In the genomic region with DNA sequence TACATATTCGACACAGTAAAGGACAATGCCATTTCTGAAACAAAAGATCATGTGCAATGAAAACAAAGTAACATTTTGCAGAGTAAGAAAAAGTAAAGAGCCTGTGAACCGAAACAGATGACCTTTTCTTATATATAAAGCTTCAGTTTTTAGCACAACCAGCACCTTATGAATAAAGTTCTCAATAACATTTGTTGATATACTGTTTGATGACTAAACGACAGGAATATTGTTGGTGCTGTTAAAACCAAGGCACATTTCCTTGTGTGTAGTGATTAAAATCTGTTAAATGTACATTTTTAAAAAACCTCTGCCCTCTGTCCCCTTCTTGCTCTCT, we compare ENCODE assay signal across 8 cellular contexts. TPM values are rescaled to one million over a fixed set of nuclear protein-coding genes. Genes with fewer than 3 reads are reported as not detected.
DNase-seq lines count a peak whose midpoint lies in the region; ATAC-seq, FAIRE-seq and TF ChIP-seq lines count a peak whose summit lies in the region.

No MANE protein-coding gene starts in this region.

- TF ChIP-seq POLR2A in endothelial cell of umbilical vein (IDR thresholded peaks at IDR 0.05; ENCODE audit: low read depth, low read length), result no peak

- H3K27me3 ChIP-seq in OCI-LY3 (ENCODE audit: low read depth, low read length) (no peaks in the 10 kb centered on the region), endothelial cell of umbilical vein (ENCODE audit: control insufficient read depth in 2 of 2, insufficient read depth in 2 of 2, low read length in 2 of 2) (peaks cover 0 to 4% of the 10 kb centered on the region in 2 experiments), pancreas (no peaks in the 10 kb centered on the region)

- H3K79me2 ChIP-seq in OCI-LY3 (ENCODE audit: low read length), result peaks cover 64% of the 10 kb centered on the region
- H3K79me2 ChIP-seq in endothelial cell of umbilical vein (ENCODE audit: control insufficient read depth, insufficient read depth, low read length), result peaks cover 62% of the 10 kb centered on the region

- DNase-seq in Daoy (ENCODE audit: low read depth), result peak; percentile 6
- DNase-seq in endothelial cell of umbilical vein (ENCODE audit: low read depth, low spot score), result no peak
- DNase-seq in pancreas, result no peak
- DNase-seq in D721Med (ENCODE audit: insufficient read length, low spot score), result no peak
- DNase-seq in activated gamma-delta T cell treated with Interleukin-2 at 50 U/mL for 16 hours, result no peak
- DNase-seq in pons (ENCODE audit: low spot score), result no peak
- no peak for DNase-seq in NCI-H510A treated with DMSO at 0.1 percent for 48 hours (lab: John Stamatoyannopoulos, UW)

- 19 to 22% methylated on average over 3 of the region's 3 CpGs for WGBS in pancreas, 2 donors

- CTCF ChIA-PET in endothelial cell of umbilical vein (lab: Charles Lee), result interaction anchor here (1.1 to 4.3 kb wide), 10 partner anchors 9 to 186 kb away, joined by 3 to 36 read pairs (median 6); no protein-coding TSS in a partner anchor

- ATAC-seq in pancreas, result no peak

- dilution Hi-C loops in endothelial cell of umbilical vein (cut with MboI; ENCODE audit: extremely low pct_ligation_motif_present, low sequenced_read_pairs), result no loop called here

- POLR2A ChIA-PET in endothelial cell of umbilical vein (lab: Charles Lee), result interaction anchor here (0.9 kb wide), 1 partner anchor 170 kb away, joined by 3 read pairs; no protein-coding TSS in a partner anchor

- intact Hi-C loops in endothelial cell of umbilical vein (cut with micrococcal nuclease) (loop anchor here (1.0 to 10.0 kb wide), 4 partner anchors 186 to 502 kb away; partner anchors contain the start of gene AFTPH), pancreas (cut with DNase I) (loop anchor here in 1 of 3 donors (10.0 kb wide), 1 partner anchor 88 kb away; no protein-coding TSS in a partner anchor)

- H3K4me3 ChIP-seq in OCI-LY3 (ENCODE audit: low read length), result peak overlapping the region; percentile 90
- peak overlapping the region; percentile 70 to 90 (median 83) for H3K4me3 ChIP-seq in endothelial cell of umbilical vein (replicated peaks in 1 of 3; ENCODE audit: insufficient read depth in 1 of 3, low read depth in 1 of 3, low read length in 3 of 3)
- H3K4me3 ChIP-seq in pancreas, result peak overlapping the region; percentile 78 to 97 (median 88)

- H4K20me1 ChIP-seq in OCI-LY3 (ENCODE audit: insufficient read depth, low read length) (peaks cover 42% of the 10 kb centered on the region), endothelial cell of umbilical vein (replicated peaks; ENCODE audit: control insufficient read depth, extremely low read depth, insufficient read depth, low read length) (no peaks in the 10 kb centered on the region)

- no peak for FAIRE-seq in endothelial cell of umbilical vein (lab: Jason Lieb, UNC)
- FAIRE-seq in pancreas (lab: Jason Lieb, UNC), result no peak
- FAIRE-seq in D721Med (lab: Jason Lieb, UNC), result no peak

- H3K27ac ChIP-seq in OCI-LY3 (ENCODE audit: low read length) (peak overlapping the region; percentile 83), endothelial cell of umbilical vein (ENCODE audit: insufficient read depth, low read depth, low read length) (peak overlapping the region; percentile 74), pancreas (peak overlapping the region in 3 of 4 donors; percentile 89 to 98 (median 98))

- H3K9ac ChIP-seq in OCI-LY3 (ENCODE audit: low read length), result peak overlapping the region; percentile 98
- H3K9ac ChIP-seq in endothelial cell of umbilical vein (replicated peaks; ENCODE audit: extremely low read depth, insufficient read depth, low read length), result peak overlapping the region; percentile 86

- H3K9me3 ChIP-seq in OCI-LY3 (ENCODE audit: insufficient read depth, low read length) (no peaks in the 10 kb centered on the region), endothelial cell of umbilical vein (replicated peaks; ENCODE audit: control insufficient read depth, insufficient read depth, low read length) (no peaks in the 10 kb centered on the region), pancreas (no peaks in the 10 kb centered on the region)

- H3K36me3 ChIP-seq in OCI-LY3 (replicated peaks; ENCODE audit: low read depth, low read length) (peaks cover 20% of the 10 kb centered on the region), endothelial cell of umbilical vein (ENCODE audit: control insufficient read depth in 2 of 2, extremely low read depth in 1 of 2, insufficient read depth in 2 of 2, low read length in 2 of 2) (no peaks in the 10 kb centered on the region), pancreas (no peaks in the 10 kb centered on the region)

- H3K4me1 ChIP-seq in OCI-LY3 (ENCODE audit: low read length) (peaks cover 47% of the 10 kb centered on the region), endothelial cell of umbilical vein (ENCODE audit: control insufficient read depth, extremely low read depth, insufficient read depth, low read length) (peaks cover 23% of the 10 kb centered on the region), pancreas (peaks cover 0 to 14% (median 13%) of the 10 kb centered on the region in 3 donors)

- no peaks in the 10 kb centered on the region for H3K9me1 ChIP-seq in endothelial cell of umbilical vein (replicated peaks; ENCODE audit: control insufficient read depth, extremely low read depth, insufficient read depth, low read length)

- TF ChIP-seq CTCF in OCI-LY3 (IDR thresholded peaks at IDR 0.05; ENCODE audit: low read depth, low read length), result no peak
- no peak for TF ChIP-seq CTCF in endothelial cell of umbilical vein (IDR thresholded peaks at IDR 0.05; ENCODE audit: extremely low read depth in 1 of 2, insufficient read depth in 1 of 2, low read depth in 1 of 2, low read length in 2 of 2)
- TF ChIP-seq CTCF in pancreas (IDR thresholded peaks at IDR 0.05), result no peak
- TF ChIP-seq CTCF in D721Med (IDR thresholded peaks at IDR 0.05; ENCODE audit: insufficient read depth, missing control alignments), result no peak

- no TSS peak for BruUV-seq in endothelial cell of umbilical vein (replicated peaks; lab: Mats Ljungman, UMichigan)

- H3K4me2 ChIP-seq in OCI-LY3 (ENCODE audit: low read length), result peak overlapping the region; percentile 77
- peak overlapping the region; percentile 84 for H3K4me2 ChIP-seq in endothelial cell of umbilical vein (ENCODE audit: insufficient read depth, low read length)

- H2AFZ ChIP-seq in OCI-LY3 (ENCODE audit: low read depth, low read length), result no peak overlapping the region
- no peak overlapping the region for H2AFZ ChIP-seq in endothelial cell of umbilical vein (ENCODE audit: low read depth, low read length)

TF ChIP-seq in endothelial cell of umbilical vein, 7 proteins besides CTCF, POLR2A, EP300 and RAD21:
- TF ChIP-seq EZH2 (IDR thresholded peaks at IDR 0.05; ENCODE audit: borderline replicate concordance, low read depth, low read length, severe bottlenecking), result no peak
- no peak for TF ChIP-seq GATA2 (IDR thresholded peaks at IDR 0.05; ENCODE audit: insufficient read depth, insufficient read length, low read depth, low read length)
- TF ChIP-seq POLR2AphosphoS5 (IDR thresholded peaks at IDR 0.05; ENCODE audit: insufficient read depth, low read depth, low read length), result no peak
- TF ChIP-seq FOS (IDR thresholded peaks at IDR 0.05; ENCODE audit: borderline replicate concordance, insufficient read depth, low read length), result no peak
- TF ChIP-seq MYC (IDR thresholded peaks at IDR 0.05; ENCODE audit: low read depth, low read length), result no peak
- no peak for TF ChIP-seq MAX (IDR thresholded peaks at IDR 0.05; ENCODE audit: insufficient read depth, insufficient read length)
- no peak for TF ChIP-seq JUN (IDR thresholded peaks at IDR 0.05; ENCODE audit: borderline replicate concordance, insufficient read depth, insufficient read length, low read depth)

RNA-seq across cellular contexts. Expression of gene PELI1, which starts 1.4 kb away (rescaled TPM):
- 6.2 and 7.1 TPM in 2 replicates for total RNA-seq in Daoy (2014; rRNA removed; shearing (Covaris generic))
- total RNA-seq in endothelial cell of umbilical vein (30.9 and 39.9 TPM in 2 replicates), pancreas (10 to 100 TPM in 4 of 6 donors, 1 to 10 TPM in 2; 5.5 to 15.9 (median 11.3) TPM)
- polyA plus RNA-seq in endothelial cell of umbilical vein (12.2 and 14.2 TPM in 2 replicates), pancreas (1 to 10 TPM; 5.7 to 8.0 TPM)
- 13.3 and 15.0 TPM in 2 replicates for polyA plus RNA-seq in endothelial cell of umbilical vein (2011; cell fraction: cytosol; rRNA removed)
- 35.1 and 43.2 TPM in 2 replicates for polyA plus RNA-seq in endothelial cell of umbilical vein (2011; cell fraction: nucleus; rRNA removed)
- polyA plus RNA-seq in endothelial cell of umbilical vein (2012), result 22.8 and 22.9 TPM in 2 replicates
- 26.4 and 27.0 TPM in 2 replicates for polyA minus RNA-seq in endothelial cell of umbilical vein
- 4.1 TPM for polyA minus RNA-seq in endothelial cell of umbilical vein (2011; cell fraction: cytosol; rRNA and poly(A)+ RNA removed)
- 30.7 and 37.7 TPM in 2 replicates for polyA minus RNA-seq in endothelial cell of umbilical vein (2011; cell fraction: nucleus; rRNA and poly(A)+ RNA removed)
